ENCODE assay signal across 23 cellular contexts in the genomic region with DNA sequence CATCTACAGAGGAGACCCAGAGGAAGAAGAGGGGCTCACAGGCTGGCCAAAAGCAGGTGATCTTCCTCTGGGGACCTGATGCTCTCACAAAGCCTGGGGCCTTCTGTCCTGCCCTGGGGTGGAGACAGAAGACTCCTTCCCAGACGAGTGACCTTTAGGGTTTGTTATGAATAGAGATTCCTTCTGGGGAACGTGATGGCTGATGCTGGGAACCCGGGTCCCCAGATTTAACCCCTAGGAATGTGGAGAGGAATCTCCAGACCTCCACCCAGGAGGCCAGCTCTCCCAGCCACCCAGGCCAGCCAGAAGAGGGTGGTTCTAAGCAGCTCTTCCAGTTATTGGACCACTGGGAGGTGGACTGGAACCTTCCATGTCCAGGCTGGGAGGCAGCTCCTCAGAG. TPM values are rescaled to one million over a fixed set of nuclear protein-coding genes. Genes with fewer than 3 reads are reported as not detected.
A peak's percentile ranks its signal among the peaks of the same experiment; 100 is the strongest.
DNase-seq lines count a peak whose midpoint lies in the region; TF ChIP-seq lines count a peak whose summit lies in the region.
"Had no signal": no experiment of that assay in that cellular context is flagged by ENCODE, and none has a peak within 500 bp of the region (broad histone marks: within the 10 kb centered on the region; RNA-seq: fewer than 3 reads in every experiment).

No MANE protein-coding gene starts in this region.

- H3K27me3 Mint-ChIP-seq in chondrocyte (ENCODE audit: low read depth) (no peaks in the 10 kb centered on the region), glutamatergic neuron (ENCODE audit: unreplicated experiment) (peaks cover 3% of the 10 kb centered on the region)
- H3K27me3 Mint-ChIP-seq in CD8-positive, alpha-beta memory T cell: peaks cover 1 to 4% of the 10 kb centered on the region in 2 donors

- H3K9me3 Mint-ChIP-seq in chondrocyte (ENCODE audit: low read depth) (no peaks in the 10 kb centered on the region), glutamatergic neuron (ENCODE audit: unreplicated experiment) (peaks cover 15% of the 10 kb centered on the region)
- H3K9me3 Mint-ChIP-seq in CD8-positive, alpha-beta memory T cell: no peaks in the 10 kb centered on the region
- H3K9me3 Mint-ChIP-seq: CD8-positive, alpha-beta T cell; GM23338 had no signal

- no peak overlapping the region for H3K4me3 ChIP-seq in CD8-positive, alpha-beta memory T cell (ENCODE audit: low read length)
- H3K4me3 ChIP-seq: GM23338, SJSA1 had no signal

- peaks cover 80% of the 10 kb centered on the region for H3K4me1 Mint-ChIP-seq in chondrocyte (ENCODE audit: low read depth)
- H3K4me1 Mint-ChIP-seq in glutamatergic neuron (ENCODE audit: low read depth, unreplicated experiment): peaks cover 38% of the 10 kb centered on the region
- H3K4me1 Mint-ChIP-seq in CD8-positive, alpha-beta memory T cell: no peaks in the 10 kb centered on the region

- CTCF ChIA-PET in CD8-positive, alpha-beta memory T cell (lab: Charles Lee): no interaction called here

- no peaks in the 10 kb centered on the region for H3K36me3 ChIP-seq in CD8-positive, alpha-beta memory T cell (ENCODE audit: insufficient read depth, low read length)
- H3K36me3 ChIP-seq: SJSA1 had no signal

- POLR2A ChIA-PET in CD8-positive, alpha-beta memory T cell (lab: Charles Lee): no interaction called here

- H3K4me3 Mint-ChIP-seq in chondrocyte (ENCODE audit: unreplicated experiment): no peak overlapping the region
- H3K4me3 Mint-ChIP-seq in glutamatergic neuron (ENCODE audit: unreplicated experiment): no peak overlapping the region
- no peak overlapping the region for H3K4me3 Mint-ChIP-seq in CD8-positive, alpha-beta memory T cell
- H3K4me3 Mint-ChIP-seq: CD8-positive, alpha-beta T cell; GM23338 had no signal

- H3K27ac Mint-ChIP-seq in chondrocyte (ENCODE audit: unreplicated experiment) (peak overlapping the region; percentile 45), glutamatergic neuron (ENCODE audit: unreplicated experiment) (peak overlapping the region; percentile 38)
- no peak overlapping the region for H3K27ac Mint-ChIP-seq in CD8-positive, alpha-beta memory T cell
- H3K27ac Mint-ChIP-seq: CD8-positive, alpha-beta T cell; GM23338 had no signal

- no peaks in the 10 kb centered on the region for H3K4me1 ChIP-seq in CD8-positive, alpha-beta memory T cell (ENCODE audit: insufficient read depth, low read length)

- no peak overlapping the region for H3K27ac ChIP-seq in CD8-positive, alpha-beta memory T cell (ENCODE audit: low read depth, low read length)
- H3K27ac ChIP-seq: HL-60, SJSA1 had no signal

- no peaks in the 10 kb centered on the region for H3K9me3 ChIP-seq in CD8-positive, alpha-beta memory T cell (ENCODE audit: low read length)
- H3K9me3 ChIP-seq: SJSA1 had no signal

- peak; percentile 57 for DNase-seq in EH (ENCODE audit: low read depth)
- DNase-seq in chondrocyte (ENCODE audit: low spot score): no peak
- DNase-seq in glutamatergic neuron: no peak
- no peak for DNase-seq in cerebellar nuclear complex (lab: John Stamatoyannopoulos, UW)
- no peak for DNase-seq in CD8-positive, alpha-beta memory T cell
- DNase-seq in NCI-H1417 treated with DMSO at 0.1 percent for 48 hours (lab: John Stamatoyannopoulos, UW): no peak
- DNase-seq in T-helper 2 cell: no peak
- DNase-seq: Calu3; CD8-positive, alpha-beta T cell; DMS153; HCEC 1CT; KBM-7; NCI-H1092; NCI-H1436 treated with DMSO at 0.1 percent for 48 hours; NCI-H1930; NCI-H226; NCI-H524 treated with DMSO at 0.1 percent for 48 hours; NCI-H82 had no signal

- no peak for TF ChIP-seq CTCF in chondrocyte (IDR thresholded peaks at IDR 0.05)
- no peak for TF ChIP-seq CTCF in glutamatergic neuron (IDR thresholded peaks at IDR 0.05; ENCODE audit: partially characterized antibody, unreplicated experiment)

- H3K36me3 Mint-ChIP-seq in chondrocyte (ENCODE audit: low read depth) (no peaks in the 10 kb centered on the region), glutamatergic neuron (ENCODE audit: unreplicated experiment) (no peaks in the 10 kb centered on the region)
- H3K36me3 Mint-ChIP-seq in CD8-positive, alpha-beta memory T cell: no peaks in the 10 kb centered on the region
- H3K36me3 Mint-ChIP-seq: CD8-positive, alpha-beta T cell had no signal

- H3K27me3 ChIP-seq in CD8-positive, alpha-beta memory T cell (ENCODE audit: insufficient read depth, low read length, poor library complexity, severe bottlenecking): no peaks in the 10 kb centered on the region
- H3K27me3 ChIP-seq: SJSA1 had no signal

RNA-seq across cellular contexts. Expression of a gene that starts 16.8 kb away (rescaled TPM):
- total RNA-seq in chondrocyte (1.6 to 1.7 TPM (median 1.7 TPM) in 3 replicates), glutamatergic neuron (ENCODE audit: unreplicated experiment) (not detected)
- total RNA-seq in CD8-positive, alpha-beta memory T cell: not detected
- polyA plus RNA-seq in CD8-positive, alpha-beta memory T cell: not detected
- total RNA-seq: CD8-positive, alpha-beta T cell; GM23338; HepG2; HT-29; SJSA1 had no signal
- polyA plus RNA-seq: GM23338 had no signal

RNA-seq across cellular contexts. Expression of a gene that starts 46.9 kb away (rescaled TPM):
- total RNA-seq in chondrocyte (10.6 to 12.1 TPM (median 11.4 TPM) in 3 replicates), glutamatergic neuron (ENCODE audit: unreplicated experiment) (3.1 TPM)
- total RNA-seq in CD8-positive, alpha-beta memory T cell: 10 to 100 TPM; 21.1 to 21.3 TPM
- 56.4 TPM for polyA plus RNA-seq in CD8-positive, alpha-beta memory T cell
- total RNA-seq: HT-29 had no signal

RNA-seq across cellular contexts. Expression of a gene that starts 47.3 kb away (rescaled TPM):
- 0.59 to 1.6 TPM (median 0.77 TPM) in 3 replicates for total RNA-seq in chondrocyte
- 0.22 TPM for total RNA-seq in glutamatergic neuron (ENCODE audit: unreplicated experiment)
- under 1 TPM; 0.09 to 0.15 TPM for total RNA-seq in CD8-positive, alpha-beta memory T cell
- polyA plus RNA-seq in CD8-positive, alpha-beta memory T cell: not detected
- total RNA-seq: CD8-positive, alpha-beta T cell; HepG2; HT-29; SJSA1 had no signal

Comparison
In these comparisons a context has a peak if more than half of its experiments do, and no peak if none do; other contexts are left out.
1. H3K27ac Mint-ChIP-seq: peak in chondrocyte (single experiment) and glutamatergic neuron (single experiment); none in CD8-positive, alpha-beta memory T cell (0 of 8).